In genomic region chrX:16797358-16797757, GRCh38 we compare ENCODE assay signal across 20 cellular contexts. TPM values are rescaled to one million over a fixed set of nuclear protein-coding genes. Genes with fewer than 3 reads are reported as not detected.
DNase-seq lines count a peak whose midpoint lies in the region; ATAC-seq and TF ChIP-seq lines count a peak whose summit lies in the region.
"Had no signal": no experiment of that assay in that cellular context is flagged by ENCODE, and none has a peak within 500 bp of the region (broad histone marks: within the 10 kb centered on the region; RNA-seq: fewer than 3 reads in every experiment).

No MANE protein-coding gene starts in this region.

- CTCF ChIA-PET in CD4-positive, alpha-beta memory T cell (lab: Charles Lee; ENCODE audit: partially characterized antibody), result no interaction called here

- TF ChIP-seq POLR2A in heart left ventricle (IDR thresholded peaks at IDR 0.05) (no peak), gastroesophageal sphincter (IDR thresholded peaks at IDR 0.05) (no peak), right lobe of liver (IDR thresholded peaks at IDR 0.05) (no peak)

- POLR2A ChIA-PET in CD4-positive, alpha-beta memory T cell (lab: Charles Lee; ENCODE audit: partially characterized antibody), result no interaction called here

- H3K4me1 ChIP-seq in heart left ventricle (no peaks in the 10 kb centered on the region), gastroesophageal sphincter (peaks cover 0 to 8% (median 0%) of the 10 kb centered on the region in 3 donors), right lobe of liver (no peaks in the 10 kb centered on the region)
- no peaks in the 10 kb centered on the region for H3K4me1 ChIP-seq in CD4-positive, alpha-beta memory T cell (ENCODE audit: insufficient read depth, low read length)
- H3K4me1 ChIP-seq: body of pancreas, heart right ventricle, prostate gland, uterus had no signal

- H3K36me3 Mint-ChIP-seq in CD4-positive, alpha-beta memory T cell, result peaks cover 24 to 29% of the 10 kb centered on the region in 2 donors
- H3K36me3 Mint-ChIP-seq: natural killer cell treated with Interleukin-12 subunit alpha and Interleukin-12 subunit beta and Interleukin-15 and Interleukin-18, amount 100 ng/mL, for 72 hours had no signal

- H3K4me3 ChIP-seq in heart left ventricle, result no peak overlapping the region
- H3K4me3 ChIP-seq in gastroesophageal sphincter, result no peak overlapping the region
- no peak overlapping the region for H3K4me3 ChIP-seq in CD4-positive, alpha-beta memory T cell (ENCODE audit: low read length in 2 of 2)
- H3K4me3 ChIP-seq in right lobe of liver, result no peak overlapping the region
- H3K4me3 ChIP-seq: body of pancreas, heart right ventricle, PC-9, prostate gland, uterus had no signal

- no peak for TF ChIP-seq EP300 in gastroesophageal sphincter (IDR thresholded peaks at IDR 0.05)

- no peak overlapping the region for H3K27ac ChIP-seq in heart left ventricle
- H3K27ac ChIP-seq in gastroesophageal sphincter, result no peak overlapping the region
- no peak overlapping the region for H3K27ac ChIP-seq in CD4-positive, alpha-beta memory T cell (ENCODE audit: low read depth, low read length)
- H3K27ac ChIP-seq in right lobe of liver, result no peak overlapping the region
- H3K27ac ChIP-seq: body of pancreas, PC-9, prostate gland, uterus had no signal

- H3K4me3 Mint-ChIP-seq in CD4-positive, alpha-beta memory T cell, result no peak overlapping the region
- H3K4me3 Mint-ChIP-seq: activated CD4-positive, alpha-beta T cell treated with anti-CD3 and anti-CD28 coated beads, Interleukin-2, amount 10 ng/mL, durations not matched to agents 24 days and 14 days; activated naive CD4-positive, alpha-beta T cell treated with anti-CD3 and anti-CD28 coated beads for 36 hours; dendritic cell treated with granulocyte-macrophage colony-stimulating factor and Interleukin-4, amounts not matched to agents 40 ng/mL and 50 ng/mL, for 4 days; natural killer cell treated with Interleukin-12 subunit alpha and Interleukin-12 subunit beta and Interleukin-15 and Interleukin-18, amount 100 ng/mL, for 72 hours; stimulated activated naive CD8-positive, alpha-beta T cell treated with anti-CD3 and anti-CD28 coated beads, Interleukin-15, amount 100 ng/mL, for 72 hours had no signal

- ATAC-seq in left cardiac atrium, result no peak
- no peak for ATAC-seq in heart left ventricle
- peak; percentile 28 for ATAC-seq in gastroesophageal sphincter
- no peak for ATAC-seq in right lobe of liver
- ATAC-seq: body of pancreas; natural killer cell treated with Interleukin-12 subunit alpha and Interleukin-12 subunit beta and Interleukin-15 and Interleukin-18, amount 100 ng/mL, for 72 hours; stimulated activated naive CD8-positive, alpha-beta T cell treated with anti-CD3 and anti-CD28 coated beads, Interleukin-15, amount 100 ng/mL, for 72 hours had no signal

- H3K9me3 ChIP-seq in heart left ventricle (no peaks in the 10 kb centered on the region), gastroesophageal sphincter (no peaks in the 10 kb centered on the region), right lobe of liver (no peaks in the 10 kb centered on the region)
- no peaks in the 10 kb centered on the region for H3K9me3 ChIP-seq in CD4-positive, alpha-beta memory T cell (ENCODE audit: control insufficient read depth in 1 of 2, low read length in 2 of 2)
- H3K9me3 ChIP-seq: body of pancreas, heart right ventricle, prostate gland, uterus had no signal

- 73 to 87% (median 76%) methylated on average over 5 of the region's 5 CpGs for WGBS in heart left ventricle, 4 donors
- WGBS in gastroesophageal sphincter (ENCODE audit: low coverage in 1 of 2), 2 donors, result 75 to 81% methylated on average over 2 to 3 of the region's 5 CpGs
- WGBS in right lobe of liver (ENCODE audit: insufficient coverage, low coverage, low lambda C conversion rate, missing lambda C conversion rate), result 88% methylated on average over 2 of the region's 5 CpGs

- peak overlapping the region in 1 of 7 donors; percentile 35 for H3K27ac Mint-ChIP-seq in CD4-positive, alpha-beta memory T cell
- H3K27ac Mint-ChIP-seq: activated CD4-positive, alpha-beta T cell treated with anti-CD3 and anti-CD28 coated beads, Interleukin-2, amount 10 ng/mL, durations not matched to agents 24 days and 14 days; activated naive CD4-positive, alpha-beta T cell treated with anti-CD3 and anti-CD28 coated beads for 36 hours; dendritic cell treated with granulocyte-macrophage colony-stimulating factor and Interleukin-4, amounts not matched to agents 40 ng/mL and 50 ng/mL, for 4 days; natural killer cell treated with Interleukin-12 subunit alpha and Interleukin-12 subunit beta and Interleukin-15 and Interleukin-18, amount 100 ng/mL, for 72 hours; stimulated activated naive CD8-positive, alpha-beta T cell treated with anti-CD3 and anti-CD28 coated beads, Interleukin-15, amount 100 ng/mL, for 72 hours had no signal

- H3K27me3 ChIP-seq in heart left ventricle (no peaks in the 10 kb centered on the region), gastroesophageal sphincter (no peaks in the 10 kb centered on the region), right lobe of liver (no peaks in the 10 kb centered on the region)
- no peaks in the 10 kb centered on the region for H3K27me3 ChIP-seq in CD4-positive, alpha-beta memory T cell (ENCODE audit: insufficient read depth, low read length)
- H3K27me3 ChIP-seq: body of pancreas, heart right ventricle, uterus had no signal

- intact Hi-C loops in left cardiac atrium (cut with DNase I), result no loop called here
- intact Hi-C loops in heart left ventricle (cut with DNase I), result no loop called here
- intact Hi-C loops in CD4-positive, alpha-beta memory T cell (cut with micrococcal nuclease), result no loop called here
- intact Hi-C loops in right lobe of liver (cut with DNase I), result no loop called here

- no peak for TF ChIP-seq CTCF in heart left ventricle (IDR thresholded peaks at IDR 0.05)
- TF ChIP-seq CTCF in gastroesophageal sphincter (IDR thresholded peaks at IDR 0.05), result no peak
- TF ChIP-seq CTCF in right lobe of liver (IDR thresholded peaks at IDR 0.05), result no peak

- H3K27me3 Mint-ChIP-seq in CD4-positive, alpha-beta memory T cell, result no peaks in the 10 kb centered on the region
- H3K27me3 Mint-ChIP-seq: activated CD4-positive, alpha-beta T cell treated with anti-CD3 and anti-CD28 coated beads, Interleukin-2, amount 10 ng/mL, durations not matched to agents 24 days and 14 days; dendritic cell treated with granulocyte-macrophage colony-stimulating factor and Interleukin-4, amounts not matched to agents 40 ng/mL and 50 ng/mL, for 4 days; natural killer cell treated with Interleukin-12 subunit alpha and Interleukin-12 subunit beta and Interleukin-15 and Interleukin-18, amount 100 ng/mL, for 72 hours; stimulated activated naive CD8-positive, alpha-beta T cell treated with anti-CD3 and anti-CD28 coated beads, Interleukin-15, amount 100 ng/mL, for 72 hours had no signal

- DNase-seq in left cardiac atrium, result peak; percentile 34
- no peak for DNase-seq in heart left ventricle
- peak in 35 of 58 donors; percentile 0 to 42 (median 6) for DNase-seq in anterior cingulate cortex (lab: John Stamatoyannopoulos, UW)
- DNase-seq in superior temporal gyrus (ENCODE audit: extremely low spot score), result peak; percentile 12
- DNase-seq in CD4-positive, alpha-beta memory T cell, result no peak
- DNase-seq in GDM1 (lab: John Stamatoyannopoulos, UW), result no peak
- no peak for DNase-seq in right lobe of liver
- DNase-seq: activated CD4-positive, alpha-beta T cell treated with anti-CD3 and anti-CD28 coated beads, Interleukin-2, amount 10 ng/mL, durations not matched to agents 24 days and 14 days; activated CD8-positive, alpha-beta memory T cell treated with anti-CD3 and anti-CD28 coated beads, Interleukin-2, amount 50 U/mL, for 4 hours; activated naive CD4-positive, alpha-beta T cell treated with anti-CD3 and anti-CD28 coated beads for 36 hours; body of pancreas; heart right ventricle; mammary epithelial cell; PC-9; stimulated activated naive CD8-positive, alpha-beta T cell treated with anti-CD3 and anti-CD28 coated beads, Interleukin-15, amount 100 ng/mL, for 72 hours had no signal

- peaks cover 0 to 24% (median 10%) of the 10 kb centered on the region in 4 donors for H3K4me1 Mint-ChIP-seq in CD4-positive, alpha-beta memory T cell
- H3K4me1 Mint-ChIP-seq: activated CD4-positive, alpha-beta T cell treated with anti-CD3 and anti-CD28 coated beads, Interleukin-2, amount 10 ng/mL, durations not matched to agents 24 days and 14 days had no signal

- H3K36me3 ChIP-seq in heart left ventricle (peaks cover 0 to 19% (median 8%) of the 10 kb centered on the region in 9 donors), gastroesophageal sphincter (peaks cover 0 to 12% of the 10 kb centered on the region in 2 donors), right lobe of liver (peaks cover 0 to 19% (median 0%) of the 10 kb centered on the region in 4 donors)
- peaks cover 6% of the 10 kb centered on the region for H3K36me3 ChIP-seq in CD4-positive, alpha-beta memory T cell (ENCODE audit: insufficient read depth, low read length)
- H3K36me3 ChIP-seq: prostate gland, uterus had no signal

- H3K9me3 Mint-ChIP-seq in CD4-positive, alpha-beta memory T cell, result no peaks in the 10 kb centered on the region
- H3K9me3 Mint-ChIP-seq: activated CD4-positive, alpha-beta T cell treated with anti-CD3 and anti-CD28 coated beads, Interleukin-2, amount 10 ng/mL, durations not matched to agents 24 days and 14 days; activated naive CD4-positive, alpha-beta T cell treated with anti-CD3 and anti-CD28 coated beads for 36 hours; dendritic cell treated with granulocyte-macrophage colony-stimulating factor and Interleukin-4, amounts not matched to agents 40 ng/mL and 50 ng/mL, for 4 days; natural killer cell treated with Interleukin-12 subunit alpha and Interleukin-12 subunit beta and Interleukin-15 and Interleukin-18, amount 100 ng/mL, for 72 hours; stimulated activated naive CD8-positive, alpha-beta T cell treated with anti-CD3 and anti-CD28 coated beads, Interleukin-15, amount 100 ng/mL, for 72 hours had no signal

RNA-seq across cellular contexts. Expression of gene TXLNG, which starts 11.1 kb away (rescaled TPM):
- total RNA-seq in left cardiac atrium (1 to 10 TPM; 6.5 to 9.0 TPM), heart left ventricle (1 to 10 TPM; 4.3 to 8.1 (median 6.3) TPM), gastroesophageal sphincter (10 to 100 TPM in 3 of 4 donors, 1 to 10 TPM in 1; 9.0 to 16.8 (median 14.3) TPM), right lobe of liver (1 to 10 TPM; 3.9 to 9.3 (median 7.3) TPM)
- polyA plus RNA-seq in heart left ventricle, result 1 to 10 TPM; 3.0 to 5.2 TPM
- 10 to 100 TPM; 17.8 to 19.8 TPM for total RNA-seq in CD4-positive, alpha-beta memory T cell
- polyA plus RNA-seq in CD4-positive, alpha-beta memory T cell, result 10 to 100 TPM in 1 of 2 donors, 1 to 10 TPM in 1; 9.4 to 20.2 TPM

Comparison
In these comparisons a context has a peak if more than half of its experiments do, and no peak if none do; other contexts are left out.
1. DNase-seq: peak in left cardiac atrium (single experiment), anterior cingulate cortex (35 of 58) and superior temporal gyrus (single experiment); none in heart left ventricle (0 of 5), CD4-positive, alpha-beta memory T cell (0 of 5), GDM1 (single experiment) and right lobe of liver (0 of 3).